Comparison of ENCODE assay signal across 1 cellular context in genomic region chr18:50836521-50836957, GRCh38.
TF ChIP-seq lines count a peak whose summit lies in the region.

No MANE protein-coding gene starts in this region.

TF ChIP-seq in HEK293, 187 proteins besides CTCF, POLR2A, EP300 and RAD21 (continued from another document):
- 0 out of 2 replicates have a peak, but pooled peaks have one; percentile 31 for TF ChIP-seq ZNF324 (tag by site-specific recombination; IDR thresholded peaks at IDR 0.05)
- no peak for TF ChIP-seq ZNF837 (tag by site-specific recombination; IDR thresholded peaks at IDR 0.05)
- TF ChIP-seq MEIS1 (CRISPR knock-in tag; IDR thresholded peaks at IDR 0.05; ENCODE audit: borderline replicate concordance): peak; percentile 89
- no peak for TF ChIP-seq ZNF341 (tag by site-specific recombination; IDR thresholded peaks at IDR 0.05; ENCODE audit: low read depth)
- TF ChIP-seq ZNF843 (tag by site-specific recombination; IDR thresholded peaks at IDR 0.05): 0 out of 2 replicates have a peak, but pooled peaks have one; percentile 49
- TF ChIP-seq ZNF350 (tag by site-specific recombination; IDR thresholded peaks at IDR 0.05): no peak; the same call in 1 of the 2 replicates
- TF ChIP-seq FEZF1 (tag by site-specific recombination; IDR thresholded peaks at IDR 0.05): peak; percentile 54; the same call in 1 of the 2 replicates
- TF ChIP-seq ZBTB7A (tag by site-specific recombination; IDR thresholded peaks at IDR 0.05; ENCODE audit: low read depth): no peak
- TF ChIP-seq ZNF544 (tag by site-specific recombination; IDR thresholded peaks at IDR 0.05): no peak
- peak; percentile 67; the same call in 1 of the 2 replicates for TF ChIP-seq SP7 (tag by site-specific recombination; IDR thresholded peaks at IDR 0.05)
- TF ChIP-seq SP2 (tag by site-specific recombination; IDR thresholded peaks at IDR 0.05): no peak
- no peak for TF ChIP-seq ZNF202 (tag by site-specific recombination; IDR thresholded peaks at IDR 0.05; ENCODE audit: borderline replicate concordance)
- 0 out of 2 replicates have a peak, but pooled peaks have one; percentile 22 for TF ChIP-seq ZBTB44 (tag by site-specific recombination; IDR thresholded peaks at IDR 0.05)
- 0 out of 2 replicates have a peak, but pooled peaks have one; percentile 39 for TF ChIP-seq ZXDB (tag by site-specific recombination; IDR thresholded peaks at IDR 0.05)
- TF ChIP-seq KLF8 (tag by site-specific recombination; IDR thresholded peaks at IDR 0.05): peak; percentile 77
- TF ChIP-seq GLI2 (tag by site-specific recombination; IDR thresholded peaks at IDR 0.05; ENCODE audit: borderline replicate concordance, low read depth): 0 out of 2 replicates have a peak, but pooled peaks have one; percentile 11
- TF ChIP-seq ZNF366 (tag by site-specific recombination; conservative IDR thresholded peaks at IDR 0.05): peak; percentile 90
- no peak for TF ChIP-seq ZNF239 (tag by site-specific recombination; IDR thresholded peaks at IDR 0.05)
- TF ChIP-seq ZNF76 (tag by site-specific recombination; IDR thresholded peaks at IDR 0.05; ENCODE audit: borderline replicate concordance, low read depth): 0 out of 2 replicates have a peak, but pooled peaks have one; percentile 20
- peak; percentile 66; the same call in 1 of the 2 replicates for TF ChIP-seq ZNF629 (tag by site-specific recombination; IDR thresholded peaks at IDR 0.05)
- TF ChIP-seq GLIS1 (tag by site-specific recombination; IDR thresholded peaks at IDR 0.05): peak; percentile 55; the same call in 1 of the 2 replicates
- TF ChIP-seq ZNF280D (tag by site-specific recombination; IDR thresholded peaks at IDR 0.05): no peak
- TF ChIP-seq YY2 (tag by site-specific recombination; IDR thresholded peaks at IDR 0.05): 0 out of 2 replicates have a peak, but pooled peaks have one; percentile 51
- peak; percentile 63 for TF ChIP-seq ZBTB17 (tag by site-specific recombination; IDR thresholded peaks at IDR 0.05)
- peak; percentile 68; the same call in 1 of the 2 replicates for TF ChIP-seq ZSCAN23 (tag by site-specific recombination; IDR thresholded peaks at IDR 0.05)
- TF ChIP-seq KLF10 (tag by site-specific recombination; IDR thresholded peaks at IDR 0.05): peak; percentile 65
- TF ChIP-seq ZNF362 (tag by site-specific recombination; IDR thresholded peaks at IDR 0.05): peak; percentile 79; the same call in 1 of the 2 replicates
- TF ChIP-seq ZNF354C (tag by site-specific recombination; IDR thresholded peaks at IDR 0.05; ENCODE audit: borderline replicate concordance, low read depth): no peak
- no peak for TF ChIP-seq ZNF658 (tag by site-specific recombination; IDR thresholded peaks at IDR 0.05)
- TF ChIP-seq ZIC2 (tag by site-specific recombination; IDR thresholded peaks at IDR 0.05): no peak
- 0 out of 2 replicates have a peak, but pooled peaks have one; percentile 25 for TF ChIP-seq GFI1B (tag by site-specific recombination; IDR thresholded peaks at IDR 0.05)
- TF ChIP-seq HIC1 (tag by site-specific recombination; IDR thresholded peaks at IDR 0.05): peak; percentile 54; the same call in 1 of the 2 replicates
- no peak for TF ChIP-seq ZBTB10 (tag by site-specific recombination; IDR thresholded peaks at IDR 0.05)
- 0 out of 2 replicates have a peak, but pooled peaks have one; percentile 43 for TF ChIP-seq ZEB2 (tag by site-specific recombination; IDR thresholded peaks at IDR 0.05)
- TF ChIP-seq ZNF580 (tag by site-specific recombination; IDR thresholded peaks at IDR 0.05): 0 out of 2 replicates have a peak, but pooled peaks have one; percentile 7
- no peak for TF ChIP-seq KLF1 (tag by site-specific recombination; IDR thresholded peaks at IDR 0.05)
